In the genomic region with DNA sequence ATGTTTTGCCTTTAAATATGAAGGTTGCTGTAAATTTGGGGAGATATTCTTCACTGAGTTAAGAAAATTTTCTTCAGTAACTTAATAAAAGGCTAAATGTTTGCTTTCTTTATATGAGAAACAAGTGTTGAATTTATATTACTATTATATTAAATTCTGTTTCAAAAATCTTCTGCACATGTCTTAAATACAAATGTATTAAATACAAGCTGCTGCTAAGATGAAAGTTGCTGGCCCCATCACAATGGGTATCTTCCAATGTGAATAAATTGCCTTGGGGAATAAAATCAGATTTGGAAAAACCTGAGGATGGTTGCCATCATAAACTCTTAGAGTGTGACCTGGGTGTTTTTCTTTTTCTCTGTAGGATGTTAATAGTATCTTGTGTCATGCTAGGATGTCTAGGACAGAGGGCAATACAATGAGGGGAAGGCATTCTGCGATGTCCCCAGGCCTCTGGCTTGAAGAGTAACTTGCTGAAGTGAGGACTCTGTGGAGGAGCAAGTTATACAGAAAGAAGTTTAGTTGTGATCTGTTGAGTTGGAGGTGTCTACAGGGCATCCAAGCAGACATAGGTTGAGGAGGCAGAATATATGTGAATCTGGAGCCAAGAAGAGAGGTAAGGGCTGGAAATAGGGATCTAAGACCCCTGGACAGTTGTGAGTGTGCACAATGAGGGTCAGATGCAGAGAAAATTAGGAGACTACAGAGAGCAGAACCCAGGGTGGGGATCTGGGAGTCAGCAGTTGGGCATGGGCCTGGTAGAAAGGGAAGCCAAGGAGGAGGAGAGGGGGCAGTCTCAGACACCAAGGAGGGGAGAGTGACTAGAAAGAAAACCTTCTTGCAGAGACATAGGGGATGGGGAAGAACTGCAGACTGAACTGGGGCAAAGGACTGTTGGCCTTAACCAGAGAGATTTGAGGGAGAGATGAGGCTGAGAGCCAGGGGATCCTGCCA, we compare ENCODE assay signal across 21 cellular contexts. TPM values are rescaled to one million over a fixed set of nuclear protein-coding genes. Genes with fewer than 3 reads are reported as not detected.
"Had no signal": no experiment of that assay in that cellular context is flagged by ENCODE, and none has a peak within 500 bp of the region (broad histone marks: within the 10 kb centered on the region; RNA-seq: fewer than 3 reads in every experiment).

No MANE protein-coding gene starts in this region.

- H3K27me3 ChIP-seq: colonic mucosa, testis had no signal

- H3K4me3 ChIP-seq: colonic mucosa, esophagus muscularis mucosa, hepatocyte, left lung, mucosa of descending colon, prostate gland, smooth muscle cell, stomach, testis, upper lobe of right lung had no signal

- H3K27ac ChIP-seq: colonic mucosa, esophagus muscularis mucosa, hepatocyte, left lung, prostate gland, stomach, testis, upper lobe of right lung had no signal

- H3K4me2 ChIP-seq: hepatocyte, smooth muscle cell had no signal

- H3K9me3 Mint-ChIP-seq: activated T-helper 1 cell treated with anti-CD3 and anti-CD28 coated beads, Interleukin-12 subunit alpha, Interleukin-12 subunit beta, Interleukin-2, Interleukin-4 antibody, amounts not matched to agents 30 ng/mL and 10 ng/mL and 1 ng/mL, durations not matched to agents 14 hours and 24 hours and 36 hours; natural killer cell had no signal

- H3K36me3 ChIP-seq: colonic mucosa, esophagus muscularis mucosa, left lung, prostate gland, stomach, upper lobe of right lung had no signal

- H3K4me1 ChIP-seq: colonic mucosa, esophagus muscularis mucosa, left lung, prostate gland, stomach, testis, upper lobe of right lung had no signal

- H2AFZ ChIP-seq: hepatocyte had no signal

- H3K79me2 ChIP-seq: hepatocyte had no signal

- ATAC-seq: activated CD8-positive, alpha-beta T cell treated with anti-CD3 and anti-CD28 coated beads, Interleukin-2, amount 10 ng/mL, durations not matched to agents 7 days and 5 days; left lung; natural killer cell; right cardiac atrium; T-helper 17 cell had no signal

- H3K9me3 ChIP-seq: colonic mucosa, esophagus muscularis mucosa, left lung, mucosa of descending colon, prostate gland, stomach, testis, upper lobe of right lung had no signal

- H3K27ac Mint-ChIP-seq: activated CD8-positive, alpha-beta T cell treated with anti-CD3 and anti-CD28 coated beads, Interleukin-2, amount 10 ng/mL, durations not matched to agents 7 days and 5 days; activated T-helper 1 cell treated with anti-CD3 and anti-CD28 coated beads, Interleukin-12 subunit alpha, Interleukin-12 subunit beta, Interleukin-2, Interleukin-4 antibody, amounts not matched to agents 30 ng/mL and 10 ng/mL and 1 ng/mL, durations not matched to agents 14 hours and 24 hours and 36 hours; natural killer cell; T-helper 17 cell had no signal

- H3K36me3 Mint-ChIP-seq: natural killer cell had no signal

- DNase-seq: activated CD4-positive, alpha-beta T cell treated with anti-CD3 and anti-CD28 coated beads for 48 hours; activated CD8-positive, alpha-beta T cell treated with anti-CD3 and anti-CD28 coated beads, Interleukin-2, amount 10 ng/mL, durations not matched to agents 7 days and 5 days; activated naive CD4-positive, alpha-beta T cell treated with anti-CD3 and anti-CD28 coated beads, Interleukin-2, amount 50 U/mL, for 16 hours; caudate nucleus; colonic mucosa; effector CD4-positive, alpha-beta T cell; islet precursor cell; mucosa of descending colon; natural killer cell; nucleus accumbens; right cardiac atrium; stomach; T-helper 17 cell; testis had no signal

- H3K4me3 Mint-ChIP-seq: activated CD8-positive, alpha-beta T cell treated with anti-CD3 and anti-CD28 coated beads, Interleukin-2, amount 10 ng/mL, durations not matched to agents 7 days and 5 days; activated T-helper 1 cell treated with anti-CD3 and anti-CD28 coated beads, Interleukin-12 subunit alpha, Interleukin-12 subunit beta, Interleukin-2, Interleukin-4 antibody, amounts not matched to agents 30 ng/mL and 10 ng/mL and 1 ng/mL, durations not matched to agents 14 hours and 24 hours and 36 hours; natural killer cell had no signal

RNA-seq across cellular contexts. Expression of a gene that starts 4.8 kb away (rescaled TPM):
- polyA plus RNA-seq: hepatocyte, right cardiac atrium, smooth muscle cell had no signal
